ENCODE assay signal across 8 cellular contexts in genomic region chr6:43368517-43369160, GRCh38. TPM values are rescaled to one million over a fixed set of nuclear protein-coding genes. Genes with fewer than 3 reads are reported as not detected.
A peak's percentile ranks its signal among the peaks of the same experiment; 100 is the strongest.
DNase-seq lines count a peak whose midpoint lies in the region; ATAC-seq and TF ChIP-seq lines count a peak whose summit lies in the region.

No MANE protein-coding gene starts in this region.

- POLR2A ChIA-PET in naive thymus-derived CD8-positive, alpha-beta T cell (lab: Charles Lee) = interaction anchor here (0.5 to 8.0 kb wide), 14 partner anchors 13 to 915 kb away, joined by 3 to 146 read pairs (median 6); partner anchors contain the start of genes ABCC10, CNPY3, CRIP3 and CUL9

- DNase-seq in CD14-positive monocyte (ENCODE audit: low spot score) = no peak
- DNase-seq in LNCaP clone FGC (ENCODE audit: low read depth) = no peak
- peak in 1 of 2 donors; percentile 22 for DNase-seq in activated T-cell treated with anti-CD3 and anti-CD28 coated beads, Interleukin-2, amount 50 U/mL, for 72 hours
- DNase-seq in fibroblast of the aortic adventitia (ENCODE audit: low read depth) = peak; percentile 39
- peak in 4 of 10 donors; percentile 8 to 20 (median 16) for DNase-seq in naive thymus-derived CD8-positive, alpha-beta T cell
- no peak for DNase-seq in NCI-H2107 treated with DMSO at 0.1 percent for 48 hours (lab: John Stamatoyannopoulos, UW; ENCODE audit: unreplicated experiment)
- DNase-seq in cortex of kidney (lab: John Stamatoyannopoulos, UW) = no peak

- peak; percentile 5 for ATAC-seq in GM19351 (IDR thresholded peaks at IDR 0.05; ENCODE audit: unreplicated experiment)
- peak; percentile 4 to 19 for ATAC-seq in activated T-cell treated with anti-CD3 and anti-CD28 coated beads, Interleukin-2, amount 50 U/mL, for 72 hours (replicated peaks in 1 of 2)
- ATAC-seq in naive thymus-derived CD8-positive, alpha-beta T cell = peak; percentile 13 to 28

- H3K4me3 ChIP-seq in LNCaP clone FGC (ENCODE audit: low read depth, low read length) = peak overlapping the region; percentile 62
- peak overlapping the region; percentile 64 for H3K4me3 ChIP-seq in fibroblast of the aortic adventitia (ENCODE audit: low read depth, low read length)

- no peaks in the 10 kb centered on the region for H3K9me3 Mint-ChIP-seq in CD14-positive monocyte
- no peaks in the 10 kb centered on the region for H3K9me3 Mint-ChIP-seq in activated T-cell treated with anti-CD3 and anti-CD28 coated beads, Interleukin-2, amount 50 U/mL, for 72 hours
- H3K9me3 Mint-ChIP-seq in naive thymus-derived CD8-positive, alpha-beta T cell = no peaks in the 10 kb centered on the region

- H3K27me3 Mint-ChIP-seq in CD14-positive monocyte (ENCODE audit: low read depth in 3 of 3) = peaks cover 0 to 9% (median 6%) of the 10 kb centered on the region in 3 donors
- H3K27me3 Mint-ChIP-seq in activated T-cell treated with anti-CD3 and anti-CD28 coated beads, Interleukin-2, amount 50 U/mL, for 72 hours (ENCODE audit: low read depth) = no peaks in the 10 kb centered on the region
- H3K27me3 Mint-ChIP-seq in naive thymus-derived CD8-positive, alpha-beta T cell = no peaks in the 10 kb centered on the region

- H3K4me1 Mint-ChIP-seq in CD14-positive monocyte = peaks cover 33% of the 10 kb centered on the region
- peaks cover 48% of the 10 kb centered on the region for H3K4me1 Mint-ChIP-seq in activated T-cell treated with anti-CD3 and anti-CD28 coated beads, Interleukin-2, amount 50 U/mL, for 72 hours (ENCODE audit: low read depth)
- peaks cover 23 to 78% (median 52%) of the 10 kb centered on the region in 4 donors for H3K4me1 Mint-ChIP-seq in naive thymus-derived CD8-positive, alpha-beta T cell

- peak overlapping the region; percentile 89 to 94 for H3K4me3 Mint-ChIP-seq in CD14-positive monocyte
- peak overlapping the region; percentile 81 to 93 for H3K4me3 Mint-ChIP-seq in activated T-cell treated with anti-CD3 and anti-CD28 coated beads, Interleukin-2, amount 50 U/mL, for 72 hours
- peak overlapping the region; percentile 51 to 96 (median 92) for H3K4me3 Mint-ChIP-seq in naive thymus-derived CD8-positive, alpha-beta T cell

- intact Hi-C loops in CD14-positive monocyte (cut with micrococcal nuclease) = loop anchor here (5.0 to 10.0 kb wide), 2 partner anchors 59 to 146 kb away; partner anchors contain the start of genes ABCC10 (in 2 of the 2), LRRC73 (in 1 of the 2), POLR1C (in 1 of the 2) and YIPF3 (in 1 of the 2)

- peaks cover 17 to 24% of the 10 kb centered on the region in 2 donors for H3K36me3 Mint-ChIP-seq in CD14-positive monocyte
- H3K36me3 Mint-ChIP-seq in activated T-cell treated with anti-CD3 and anti-CD28 coated beads, Interleukin-2, amount 50 U/mL, for 72 hours (ENCODE audit: insufficient read depth in 2 of 2) = peaks cover 0 to 1% of the 10 kb centered on the region in 2 donors
- H3K36me3 Mint-ChIP-seq in naive thymus-derived CD8-positive, alpha-beta T cell = peaks cover 5 to 16% (median 8%) of the 10 kb centered on the region in 3 donors

- TF ChIP-seq CTCF in CD14-positive monocyte (IDR thresholded peaks at IDR 0.05) (no peak), LNCaP clone FGC (IDR thresholded peaks at IDR 0.05; ENCODE audit: control insufficient read depth, extremely low read depth, insufficient read depth) (no peak), fibroblast of the aortic adventitia (IDR thresholded peaks at IDR 0.05; ENCODE audit: insufficient read depth, low read length) (no peak)

- peak overlapping the region; percentile 58 to 94 (median 87) for H3K27ac Mint-ChIP-seq in CD14-positive monocyte
- H3K27ac Mint-ChIP-seq in activated T-cell treated with anti-CD3 and anti-CD28 coated beads, Interleukin-2, amount 50 U/mL, for 72 hours = peak overlapping the region; percentile 79
- peak overlapping the region; percentile 55 to 96 (median 90) for H3K27ac Mint-ChIP-seq in naive thymus-derived CD8-positive, alpha-beta T cell

RNA-seq across cellular contexts. Expression of gene ZNF318, which starts 0.8 kb away (rescaled TPM):
- 1 to 10 TPM; 3.2 to 3.6 TPM for polyA plus RNA-seq in CD14-positive monocyte
- 10 to 100 TPM; 14.4 to 14.5 TPM for total RNA-seq in activated T-cell treated with anti-CD3 and anti-CD28 coated beads, Interleukin-2, amount 50 U/mL, for 72 hours
- total RNA-seq in fibroblast of the aortic adventitia (ENCODE audit: low replicate concordance) = 14.2 and 19.6 TPM in 2 replicates
- total RNA-seq in naive thymus-derived CD8-positive, alpha-beta T cell = 10 to 100 TPM; 34.4 to 35.0 TPM
- 1 to 10 TPM; 3.4 to 7.0 (median 5.7) TPM for polyA plus RNA-seq in naive thymus-derived CD8-positive, alpha-beta T cell

RNA-seq across cellular contexts. Expression of gene ABCC10, which starts 58.7 kb away (rescaled TPM):
- 10 to 100 TPM in 1 of 2 donors, 1 to 10 TPM in 1; 7.6 to 10.2 TPM for polyA plus RNA-seq in CD14-positive monocyte
- total RNA-seq in activated T-cell treated with anti-CD3 and anti-CD28 coated beads, Interleukin-2, amount 50 U/mL, for 72 hours = 10 to 100 TPM; 32.8 to 36.4 TPM
- 12.0 and 25.8 TPM in 2 replicates for total RNA-seq in fibroblast of the aortic adventitia (ENCODE audit: low replicate concordance)
- 10 to 100 TPM; 67.2 to 72.6 TPM for total RNA-seq in naive thymus-derived CD8-positive, alpha-beta T cell
- polyA plus RNA-seq in naive thymus-derived CD8-positive, alpha-beta T cell = 10 to 100 TPM in 2 of 3 donors, 1 to 10 TPM in 1; 9.6 to 15.9 (median 10.6) TPM
